ENCODE assay signal across 9 cellular contexts in the genomic region with DNA sequence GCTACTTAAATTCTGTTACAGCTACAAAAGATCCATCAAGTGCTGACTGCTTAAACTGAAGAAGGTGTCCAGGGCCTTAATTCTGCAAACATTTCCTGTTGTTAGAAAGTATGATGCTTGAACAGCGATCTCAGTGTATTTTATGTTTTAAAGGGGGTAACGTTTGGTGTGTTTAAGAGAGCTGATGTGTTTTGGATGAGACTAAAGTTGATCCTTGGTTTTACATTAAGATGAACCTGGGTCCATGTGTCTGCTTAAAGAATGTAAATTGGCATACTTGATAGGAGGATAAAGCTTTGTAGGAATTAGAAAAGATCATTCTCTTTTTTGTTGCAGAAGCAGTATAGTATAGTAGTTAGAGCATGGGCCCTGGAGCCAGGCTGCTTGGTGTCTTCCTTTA. TPM values are rescaled to one million over a fixed set of nuclear protein-coding genes. Genes with fewer than 3 reads are reported as not detected.
DNase-seq lines count a peak whose midpoint lies in the region; ATAC-seq and TF ChIP-seq lines count a peak whose summit lies in the region.
"Had no signal": no experiment of that assay in that cellular context is flagged by ENCODE, and none has a peak within 500 bp of the region (broad histone marks: within the 10 kb centered on the region; RNA-seq: fewer than 3 reads in every experiment).

No MANE protein-coding gene starts in this region.

- H3K4me1 ChIP-seq in A673 (ENCODE audit: insufficient read depth, low read length, poor library complexity, severe bottlenecking): peaks cover 64% of the 10 kb centered on the region

- TF ChIP-seq CTCF in A673 (conservative IDR thresholded peaks at IDR 0.05; ENCODE audit: low read depth, low read length) (no peak), GM12875 (IDR thresholded peaks at IDR 0.05; ENCODE audit: borderline replicate concordance, insufficient read depth, low read depth, low read length) (no peak)

- peaks cover 64% of the 10 kb centered on the region for H3K36me3 Mint-ChIP-seq in activated naive CD8-positive, alpha-beta T cell treated with anti-CD3 and anti-CD28 coated beads, Interleukin-2, amount 50 U/mL, for 24 hours (ENCODE audit: low read depth)
- H3K36me3 Mint-ChIP-seq in memory B cell: peaks cover 32% of the 10 kb centered on the region

- no peaks in the 10 kb centered on the region for H3K27me3 ChIP-seq in A673 (replicated peaks; ENCODE audit: insufficient read depth, low read depth, low read length, poor library complexity)

- BruUV-seq in A673 (replicated peaks; lab: Mats Ljungman, UMichigan): no TSS peak

- no peaks in the 10 kb centered on the region for H3K9me3 Mint-ChIP-seq in activated naive CD8-positive, alpha-beta T cell treated with anti-CD3 and anti-CD28 coated beads, Interleukin-2, amount 50 U/mL, for 24 hours
- H3K9me3 Mint-ChIP-seq in memory B cell: no peaks in the 10 kb centered on the region

- H3K9me3 ChIP-seq in A673 (ENCODE audit: low read depth, low read length, poor library complexity, severe bottlenecking): no peaks in the 10 kb centered on the region

- peaks cover 13% of the 10 kb centered on the region for H3K36me3 ChIP-seq in A673 (ENCODE audit: insufficient read depth, low read length, poor library complexity, severe bottlenecking)

- no peaks in the 10 kb centered on the region for H3K27me3 Mint-ChIP-seq in activated naive CD8-positive, alpha-beta T cell treated with anti-CD3 and anti-CD28 coated beads, Interleukin-2, amount 50 U/mL, for 24 hours
- H3K27me3 Mint-ChIP-seq in memory B cell: no peaks in the 10 kb centered on the region

- intact Hi-C loops in A673 (cut with micrococcal nuclease; ENCODE audit: unreplicated experiment): no loop called here

- no peak for ATAC-seq in activated naive CD8-positive, alpha-beta T cell treated with anti-CD3 and anti-CD28 coated beads, Interleukin-2, amount 50 U/mL, for 24 hours
- ATAC-seq in memory B cell (ENCODE audit: low read depth) (no peak), GM18909 (IDR thresholded peaks at IDR 0.05; ENCODE audit: poor library complexity, unreplicated experiment) (no peak)

- no peak overlapping the region for H3K27ac ChIP-seq in A673 (ENCODE audit: low read depth, low read length, poor library complexity, severe bottlenecking)

- H3K4me3 Mint-ChIP-seq in activated naive CD8-positive, alpha-beta T cell treated with anti-CD3 and anti-CD28 coated beads, Interleukin-2, amount 50 U/mL, for 24 hours: peak overlapping the region; percentile 96
- peak overlapping the region; percentile 94 for H3K4me3 Mint-ChIP-seq in memory B cell

- H3K4me3 ChIP-seq in A673 (ENCODE audit: low read depth, low read length, poor library complexity, severe bottlenecking) (peak overlapping the region; percentile 90), GM12875 (ENCODE audit: low read depth, low read length) (peak overlapping the region; percentile 73)

- H3K27ac Mint-ChIP-seq in activated naive CD8-positive, alpha-beta T cell treated with anti-CD3 and anti-CD28 coated beads, Interleukin-2, amount 50 U/mL, for 24 hours: no peak overlapping the region
- peak overlapping the region; percentile 99 for H3K27ac Mint-ChIP-seq in memory B cell

- POLR2A ChIA-PET in A673 (lab: Charles Lee; ENCODE audit: low non-redundant PET): no interaction called here
- POLR2A ChIA-PET in HEK293T (lab: Yijun Ruan, JAX): interaction anchor here (0.5 to 4.1 kb wide), 5 partner anchors 8 to 590 kb away, joined by 3 to 33 read pairs (median 6); partner anchors contain the start of gene ACBD6

- DNase-seq in A673 (ENCODE audit: low spot score) (no peak), memory B cell (ENCODE audit: low spot score in 2 of 2) (no peak), AG08395 (ENCODE audit: low spot score) (no peak), NCI-H510A treated with DMSO at 0.1 percent for 48 hours (lab: John Stamatoyannopoulos, UW) (no peak), HEK293T (ENCODE audit: extremely low spot score) (no peak)
- no peak for DNase-seq in activated naive CD8-positive, alpha-beta T cell treated with anti-CD3 and anti-CD28 coated beads, Interleukin-2, amount 50 U/mL, for 24 hours
- DNase-seq: cortex of kidney had no signal

- peaks cover 62% of the 10 kb centered on the region for H3K4me1 Mint-ChIP-seq in activated naive CD8-positive, alpha-beta T cell treated with anti-CD3 and anti-CD28 coated beads, Interleukin-2, amount 50 U/mL, for 24 hours
- H3K4me1 Mint-ChIP-seq in memory B cell: peaks cover 35% of the 10 kb centered on the region

- CTCF ChIA-PET in A673 (lab: Charles Lee) (no interaction called here), HEK293T (lab: Yijun Ruan, JAX) (interaction anchor here (0.6 to 3.0 kb wide), 2 partner anchors 50 to 73 kb away, joined by 4 to 21 read pairs; no protein-coding TSS in a partner anchor)

TF ChIP-seq in HEK293T, 16 proteins besides CTCF, POLR2A, EP300 and RAD21:
- TF ChIP-seq ELF4 (IDR thresholded peaks at IDR 0.05) (no peak), HDGF (IDR thresholded peaks at IDR 0.05; ENCODE audit: borderline replicate concordance) (no peak), CTBP1 (IDR thresholded peaks at IDR 0.05; ENCODE audit: borderline replicate concordance) (no peak), ZNF384 (IDR thresholded peaks at IDR 0.05) (no peak), SP1 (IDR thresholded peaks at IDR 0.05) (no peak)

RNA-seq across cellular contexts. Expression of gene IER5, which starts 3.6 kb away (rescaled TPM):
- total RNA-seq in A673 (2021): 25.5 and 28.2 TPM in 2 replicates

RNA-seq across cellular contexts. Expression of gene MR1, which starts 58.3 kb away (rescaled TPM):
- total RNA-seq in A673 (2021): 2.6 and 2.8 TPM in 2 replicates
